19 cellular contexts compared by ENCODE assay signal in genomic region chr20:43563991-43564390, GRCh38. TPM values are rescaled to one million over a fixed set of nuclear protein-coding genes. Genes with fewer than 3 reads are reported as not detected.
"Had no signal": no experiment of that assay in that cellular context is flagged by ENCODE, and none has a peak within 500 bp of the region (broad histone marks: within the 10 kb centered on the region; RNA-seq: fewer than 3 reads in every experiment).

No MANE protein-coding gene starts in this region.

- DNase-seq: effector memory CD8-positive, alpha-beta T cell; esophagus squamous epithelium; immature natural killer cell; islet precursor cell; mammary epithelial cell; mesendoderm; midbrain; naive thymus-derived CD4-positive, alpha-beta T cell; sigmoid colon; stimulated activated CD4-positive, alpha-beta T cell treated with anti-CD3 and anti-CD28 coated beads, Interleukin-2, amount 100 ng/mL, for 24 hours; stimulated activated CD4-positive, alpha-beta T cell treated with anti-CD3 and anti-CD28 coated beads, Interleukin-4, amount 100 ng/mL, for 24 hours; stimulated activated naive CD8-positive, alpha-beta T cell treated with anti-CD3 and anti-CD28 coated beads, Interleukin-15, Interleukin-2, amounts not matched to agents 100 U/mL and 50 U/mL, for 24 hours; trophoblast cell had no signal

- H3K9me3 ChIP-seq: esophagus squamous epithelium, sigmoid colon, vagina had no signal

- H3K27me3 ChIP-seq: esophagus squamous epithelium, neural progenitor cell, sigmoid colon, vagina had no signal

- H3K4me1 ChIP-seq: esophagus squamous epithelium, neural progenitor cell, sigmoid colon, vagina had no signal

- H3K4me3 ChIP-seq: coronary artery, esophagus squamous epithelium, neural progenitor cell, sigmoid colon, vagina had no signal

- H3K27ac ChIP-seq: coronary artery, esophagus squamous epithelium, neural progenitor cell, sigmoid colon, vagina had no signal

- ATAC-seq: effector memory CD8-positive, alpha-beta T cell; left lobe of liver; naive thymus-derived CD4-positive, alpha-beta T cell; stimulated activated memory B cell treated with anti-CD40 and anti-IgM and Interleukin-4, amounts not matched to agents 10 μg/mL and 1 μg/mL and 100 μg/mL, for 72 hours; stimulated activated naive CD8-positive, alpha-beta T cell treated with anti-CD3 and anti-CD28 coated beads, Interleukin-15, Interleukin-2, amounts not matched to agents 100 U/mL and 50 U/mL, for 24 hours had no signal

- H3K36me3 ChIP-seq: esophagus squamous epithelium, neural progenitor cell, sigmoid colon, vagina had no signal

RNA-seq across cellular contexts. Expression of gene SGK2, which starts 5.2 kb away (rescaled TPM):
- total RNA-seq: pulmonary artery endothelial cell had no signal
- polyA plus RNA-seq: immature natural killer cell; mammary epithelial cell; naive thymus-derived CD4-positive, alpha-beta T cell had no signal
